ENCODE assay signal across 8 cellular contexts in genomic region chr5:142783601-142784291, GRCh38. TPM values are rescaled to one million over a fixed set of nuclear protein-coding genes. Genes with fewer than 3 reads are reported as not detected.
DNase-seq lines count a peak whose midpoint lies in the region; ATAC-seq and TF ChIP-seq lines count a peak whose summit lies in the region.

No MANE protein-coding gene starts in this region.

- H3K4me1 ChIP-seq in PC-9 (replicated peaks; ENCODE audit: insufficient read depth): peaks cover 4% of the 10 kb centered on the region; the same call in 1 of the 2 replicates

- POLR2A ChIA-PET in PC-9 (lab: Charles Lee; ENCODE audit: unreplicated experiment): no interaction called here

- peaks cover 32% of the 10 kb centered on the region for H3K79me2 ChIP-seq in PC-9 (ENCODE audit: low read depth)

- no peaks in the 10 kb centered on the region for H3K36me3 ChIP-seq in PC-9 (ENCODE audit: low read depth)

- no TSS peak for BruUV-seq in PC-9 (replicated peaks; lab: Mats Ljungman, UMichigan)

- H3K27me3 ChIP-seq in PC-9 (ENCODE audit: insufficient read depth, low read depth): no peaks in the 10 kb centered on the region

- no peak overlapping the region for H3K4me3 ChIP-seq in foreskin fibroblast (ENCODE audit: low read depth in 1 of 2, low read length in 2 of 2)
- H3K4me3 ChIP-seq in PC-9: no peak overlapping the region

- intact Hi-C loops in PC-9 (cut with micrococcal nuclease; ENCODE audit: unreplicated experiment): no loop called here

- ATAC-seq in GM18498 (IDR thresholded peaks at IDR 0.05; ENCODE audit: unreplicated experiment) (peak; percentile 81), HG02610 (IDR thresholded peaks at IDR 0.05; ENCODE audit: unreplicated experiment) (peak; percentile 71)

- H3K9me3 ChIP-seq in PC-9 (ENCODE audit: insufficient read depth, low read depth): no peaks in the 10 kb centered on the region

- no peak overlapping the region for H3K27ac ChIP-seq in PC-9

- no peaks in the 10 kb centered on the region; the same call in 1 of the 2 replicates for H3F3A ChIP-seq in PC-9 (ENCODE audit: insufficient read depth, low read depth)

- no peaks in the 10 kb centered on the region for H4K20me1 ChIP-seq in PC-9 (ENCODE audit: insufficient read depth)

- no peak overlapping the region for H3K4me2 ChIP-seq in PC-9

- H2AFZ ChIP-seq in PC-9: no peak overlapping the region

- CTCF ChIA-PET in PC-9 (lab: Charles Lee): no interaction called here

- peak; percentile 40 for DNase-seq in activated CD4-positive, CD25-positive, alpha-beta regulatory T cell treated with anti-CD3 and anti-CD28 coated beads, Interleukin-2, amount 50 U/mL, for 72 hours
- peak; percentile 21 to 63 for DNase-seq in foreskin fibroblast
- peak; percentile 37 for DNase-seq in renal cortical epithelial cell (ENCODE audit: low read depth)
- DNase-seq in HuH-7 (ENCODE audit: low spot score): no peak
- DNase-seq in NCI-H524 treated with DMSO at 0.1 percent for 48 hours (lab: John Stamatoyannopoulos, UW): no peak
- no peak for DNase-seq in PC-9

- H3K9me2 ChIP-seq in PC-9 (ENCODE audit: insufficient read depth): no peaks in the 10 kb centered on the region

- TF ChIP-seq CTCF in foreskin fibroblast (IDR thresholded peaks at IDR 0.05; ENCODE audit: low read depth, low read length) (no peak), PC-9 (conservative IDR thresholded peaks at IDR 0.05) (no peak)

RNA-seq across cellular contexts. Expression of gene ARHGAP26, which starts 13.6 kb away (rescaled TPM):
- total RNA-seq in renal cortical epithelial cell: 7.3 and 10.4 TPM in 2 replicates
- total RNA-seq in PC-9 (2021): 23.0 and 29.7 TPM in 2 replicates

Comparison
In these comparisons a context has a peak if more than half of its experiments do, and no peak if none do; other contexts are left out.
1. DNase-seq: peak in activated CD4-positive, CD25-positive, alpha-beta regulatory T cell treated with anti-CD3 and anti-CD28 coated beads, Interleukin-2, amount 50 U/mL, for 72 hours (single experiment), foreskin fibroblast (2 of 2) and renal cortical epithelial cell (single experiment); none in HuH-7 (single experiment), NCI-H524 treated with DMSO at 0.1 percent for 48 hours (single experiment) and PC-9 (0 of 2).